ENCODE assay signal across 8 cellular contexts in the genomic region with DNA sequence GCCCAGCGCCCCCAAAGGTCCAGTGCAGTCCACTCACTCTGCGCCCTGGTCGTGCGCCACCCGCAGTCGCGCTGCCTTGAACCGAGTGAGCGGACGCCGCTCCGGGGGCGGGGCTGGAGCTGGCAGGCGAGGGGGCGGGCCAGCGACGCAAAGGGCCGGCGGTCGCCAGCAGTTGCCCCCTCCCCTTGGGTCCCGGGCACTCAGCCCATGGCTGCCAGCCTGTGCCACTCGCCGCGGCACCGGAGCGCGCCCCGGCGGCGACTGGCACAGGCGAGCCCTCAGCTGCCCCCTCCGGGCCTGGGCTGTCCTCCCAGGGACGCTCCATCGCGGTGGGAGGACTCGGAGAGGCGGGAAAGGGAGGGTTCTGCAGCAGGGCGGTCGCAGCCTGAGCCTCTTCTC. TPM values are rescaled to one million over a fixed set of nuclear protein-coding genes. Genes with fewer than 3 reads are reported as not detected.
DNase-seq lines count a peak whose midpoint lies in the region; ATAC-seq and TF ChIP-seq lines count a peak whose summit lies in the region.

A gene with protein sequence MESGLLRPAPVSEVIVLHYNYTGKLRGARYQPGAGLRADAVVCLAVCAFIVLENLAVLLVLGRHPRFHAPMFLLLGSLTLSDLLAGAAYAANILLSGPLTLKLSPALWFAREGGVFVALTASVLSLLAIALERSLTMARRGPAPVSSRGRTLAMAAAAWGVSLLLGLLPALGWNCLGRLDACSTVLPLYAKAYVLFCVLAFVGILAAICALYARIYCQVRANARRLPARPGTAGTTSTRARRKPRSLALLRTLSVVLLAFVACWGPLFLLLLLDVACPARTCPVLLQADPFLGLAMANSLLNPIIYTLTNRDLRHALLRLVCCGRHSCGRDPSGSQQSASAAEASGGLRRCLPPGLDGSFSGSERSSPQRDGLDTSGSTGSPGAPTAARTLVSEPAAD (minus strand): TSS at position 87 of the 399 bp plus-strand sequence. CDS start 2,436 bp downstream, outside the sequence.

- H3K4me3 Mint-ChIP-seq in CD4-positive, alpha-beta T cell: peak within 1 kb of the TSS; percentile 71
- H3K4me3 Mint-ChIP-seq in stimulated activated naive CD8-positive, alpha-beta T cell treated with anti-CD3 and anti-CD28 coated beads, Interleukin-15, amount 100 ng/mL, for 72 hours: peak within 1 kb of the TSS; percentile 65 to 75

- H3K27ac ChIP-seq in CD4-positive, alpha-beta T cell (ENCODE audit: low read depth, low read length): no peak within 1 kb of the TSS

- intact Hi-C loops in CD4-positive, alpha-beta T cell (cut with DNase I, micrococcal nuclease): no loop called here

- peaks cover 65% of the 10 kb centered on the region for H3K27me3 Mint-ChIP-seq in CD4-positive, alpha-beta T cell
- H3K27me3 Mint-ChIP-seq in stimulated activated naive CD8-positive, alpha-beta T cell treated with anti-CD3 and anti-CD28 coated beads, Interleukin-15, amount 100 ng/mL, for 72 hours: peaks cover 75% of the 10 kb centered on the region

- peak within 1 kb of the TSS; percentile 60 for H3K4me3 ChIP-seq in iPS-18c (ENCODE audit: insufficient read depth, low read depth, low read length)

- peaks cover 31% of the 10 kb centered on the region for H3K4me1 Mint-ChIP-seq in CD4-positive, alpha-beta T cell (ENCODE audit: low read depth)
- peaks cover 48% of the 10 kb centered on the region for H3K4me1 Mint-ChIP-seq in stimulated activated naive CD8-positive, alpha-beta T cell treated with anti-CD3 and anti-CD28 coated beads, Interleukin-15, amount 100 ng/mL, for 72 hours

- H3K27ac Mint-ChIP-seq in CD4-positive, alpha-beta T cell: no peak within 1 kb of the TSS
- no peak within 1 kb of the TSS for H3K27ac Mint-ChIP-seq in stimulated activated naive CD8-positive, alpha-beta T cell treated with anti-CD3 and anti-CD28 coated beads, Interleukin-15, amount 100 ng/mL, for 72 hours

- peaks cover 56% of the 10 kb centered on the region for H3K27me3 ChIP-seq in CD4-positive, alpha-beta T cell (ENCODE audit: control insufficient read depth, insufficient read depth, low read length)

- TF ChIP-seq CTCF in CD4-positive, alpha-beta T cell (IDR thresholded peaks at IDR 0.05): no peak

- ATAC-seq in CD4-positive, alpha-beta T cell (ENCODE audit: poor library complexity): peak; percentile 11
- ATAC-seq in stimulated activated naive CD8-positive, alpha-beta T cell treated with anti-CD3 and anti-CD28 coated beads, Interleukin-15, amount 100 ng/mL, for 72 hours: no peak

- no peak for DNase-seq in CD4-positive, alpha-beta T cell
- DNase-seq in HuH-7 (ENCODE audit: low spot score) (peak; percentile 66), amygdala (lab: John Stamatoyannopoulos, UW) (peak in 55 of 56 donors; percentile 41 to 93 (median 77)), NCI-H1048 (lab: John Stamatoyannopoulos, UW) (no peak), SW480 (ENCODE audit: low spot score) (no peak), GM19240 (ENCODE audit: insufficient read length, low spot score) (no peak)
- no peak for DNase-seq in stimulated activated naive CD8-positive, alpha-beta T cell treated with anti-CD3 and anti-CD28 coated beads, Interleukin-15, amount 100 ng/mL, for 72 hours

- no peaks in the 10 kb centered on the region for H3K36me3 Mint-ChIP-seq in CD4-positive, alpha-beta T cell (ENCODE audit: low read depth)

- CTCF ChIA-PET in CD4-positive, alpha-beta T cell (lab: Charles Lee): no interaction called here

- H3K9me3 Mint-ChIP-seq in CD4-positive, alpha-beta T cell: no peaks in the 10 kb centered on the region
- no peaks in the 10 kb centered on the region for H3K9me3 Mint-ChIP-seq in stimulated activated naive CD8-positive, alpha-beta T cell treated with anti-CD3 and anti-CD28 coated beads, Interleukin-15, amount 100 ng/mL, for 72 hours

- POLR2A ChIA-PET in CD4-positive, alpha-beta T cell (lab: Charles Lee): no interaction called here

- no peaks in the 10 kb centered on the region for H3K9me3 ChIP-seq in CD4-positive, alpha-beta T cell (ENCODE audit: control insufficient read depth, low read length)
- no peaks in the 10 kb centered on the region for H3K9me3 ChIP-seq in iPS-18c (ENCODE audit: control insufficient read depth, insufficient read depth, low read length)

RNA-seq across cellular contexts. Expression of the gene that starts here (rescaled TPM):
- total RNA-seq in CD4-positive, alpha-beta T cell: under 1 TPM; 0.55 to 0.92 TPM

Comparison
In these comparisons a context has a peak if more than half of its experiments do, and no peak if none do; other contexts are left out.
1. Peak in ATAC-seq in CD4-positive, alpha-beta T cell; RNA of the gene not detected or under 1 TPM.
2. DNase-seq: peak in HuH-7 (single experiment) and amygdala (55 of 56); none in CD4-positive, alpha-beta T cell (0 of 10), stimulated activated naive CD8-positive, alpha-beta T cell treated with anti-CD3 and anti-CD28 coated beads, Interleukin-15, amount 100 ng/mL, for 72 hours (0 of 2), NCI-H1048 (single experiment), SW480 (single experiment) and GM19240 (single experiment).